Comparison of ENCODE assay signal across 8 cellular contexts in the genomic region with DNA sequence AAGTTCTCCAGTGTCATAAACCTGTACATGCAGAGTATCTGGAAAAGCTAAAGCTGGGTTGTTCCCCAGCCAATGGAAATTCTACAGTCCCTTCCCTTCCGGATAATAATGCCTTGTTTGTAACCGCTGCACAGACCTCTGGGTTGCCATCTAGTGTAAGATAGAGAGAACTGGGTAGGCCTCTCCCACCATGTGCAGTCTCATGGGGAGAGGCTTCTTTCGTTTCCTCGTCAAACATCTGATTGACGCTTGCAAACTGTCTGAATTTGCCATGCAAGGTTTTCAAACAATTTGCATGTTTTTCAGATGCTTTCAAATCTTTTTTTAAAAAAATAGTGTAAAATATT. TPM values are rescaled to one million over a fixed set of nuclear protein-coding genes. Genes with fewer than 3 reads are reported as not detected.
A peak's percentile ranks its signal among the peaks of the same experiment; 100 is the strongest.
DNase-seq lines count a peak whose midpoint lies in the region; ATAC-seq, FAIRE-seq and TF ChIP-seq lines count a peak whose summit lies in the region.
"Not testable (repeated sequence)": the region's sequence is repeated elsewhere in the genome, so short reads cannot be mapped to it uniquely, and the experiment has no call there.

No MANE protein-coding gene starts in this region.

- not testable (repeated sequence) for H3K27me3 ChIP-seq in PC-3 (ENCODE audit: low read length); K562 (ENCODE audit: control insufficient read depth in 2 of 2, insufficient read depth in 2 of 2, low read length in 2 of 2); lower lobe of right lung (ENCODE audit: low read depth)

- not testable (repeated sequence) for H4K20me1 ChIP-seq in PC-3 (ENCODE audit: low read length); K562 (replicated peaks; ENCODE audit: control insufficient read depth, insufficient read depth, low read length)

- TF ChIP-seq EP300 in K562 (IDR thresholded peaks at IDR 0.05; ENCODE audit: low read length): not testable (repeated sequence)

- H3K79me2 ChIP-seq in PC-3 (ENCODE audit: low read length); K562 (ENCODE audit: control insufficient read depth, insufficient read depth, low read length): not testable (repeated sequence)

- not testable (repeated sequence) for TF ChIP-seq POLR2A in K562 (conservative IDR thresholded peaks at IDR 0.05)

- TF ChIP-seq CTCF in PC-3 (conservative IDR thresholded peaks at IDR 0.05; ENCODE audit: low read depth, low read length); K562 (IDR thresholded peaks at IDR 0.05 in 2 of 3, conservative IDR thresholded peaks at IDR 0.05 in 1 of 3; ENCODE audit: insufficient read depth in 2 of 3, low read depth in 1 of 3, low read length in 3 of 3); lower lobe of right lung (IDR thresholded peaks at IDR 0.05): not testable (repeated sequence)

- DNase-seq in PC-3; K562 (ENCODE audit: extremely low read depth in 1 of 4, low spot score in 3 of 4); lower lobe of right lung: not testable (repeated sequence)

- H3K36me3 ChIP-seq in PC-3 (ENCODE audit: low read depth, low read length); K562 (ENCODE audit: control insufficient read depth, insufficient read depth, low read length); lower lobe of right lung: not testable (repeated sequence)

- CTCF ChIA-PET in PC-3 (lab: Charles Lee); K562 (lab: Yijun Ruan, JAX; ENCODE audit: low intra/inter-chr PET ratio): not testable (repeated sequence)

- in situ Hi-C loops in K562 (cut with MboI): not testable (repeated sequence)

- intact Hi-C loops in PC-3 (cut with micrococcal nuclease); K562 (cut with micrococcal nuclease); lower lobe of right lung (cut with DNase I): not testable (repeated sequence)

- TF ChIP-seq RAD21 in K562 (CRISPR knock-in tag; conservative IDR thresholded peaks at IDR 0.05 in 1 of 2, IDR thresholded peaks at IDR 0.05 in 1 of 2): not testable (repeated sequence)

- H3K9me2 ChIP-seq in PC-3 (replicated peaks; ENCODE audit: low read length): not testable (repeated sequence)

- not testable (repeated sequence) for H3K27ac ChIP-seq in PC-3 (ENCODE audit: low read length); K562 (ENCODE audit: extremely low read depth, low read depth, low read length); lower lobe of right lung

- TSS peak; percentile 67 for BruUV-seq in PC-3 (replicated peaks; lab: Mats Ljungman, UMichigan)
- BruUV-seq in K562 (replicated peaks; lab: Mats Ljungman, UMichigan): not testable (repeated sequence)

- not testable (repeated sequence) for H3K9ac ChIP-seq in PC-3 (ENCODE audit: low read length); K562 (ENCODE audit: insufficient read depth in 1 of 2, low read depth in 2 of 2, low read length in 2 of 2)

- peak; percentile 83 for FAIRE-seq in A204.1 (lab: Jason Lieb, UNC)
- peak; percentile 88 for FAIRE-seq in K562 (lab: Jason Lieb, UNC)

- POLR2A ChIA-PET in PC-3 (lab: Charles Lee; ENCODE audit: unreplicated experiment); K562 (lab: Yijun Ruan, JAX): not testable (repeated sequence)

- not testable (repeated sequence) for H2AFZ ChIP-seq in PC-3 (ENCODE audit: low read length); K562 (ENCODE audit: low read depth, low read length)

- no CpG with 5 or more reads among the region's 5 CpGs for WGBS in K562 (ENCODE audit: insufficient coverage, low coverage, missing lambda C conversion rate)

- not testable (repeated sequence) for H3K4me3 ChIP-seq in PC-3 (ENCODE audit: low read length); K562; lower lobe of right lung

- not testable (repeated sequence) for H3F3A ChIP-seq in PC-3 (ENCODE audit: low read length, unreplicated experiment)

- H3K4me2 ChIP-seq in PC-3 (ENCODE audit: low read length); K562 (ENCODE audit: insufficient read depth, low read length): not testable (repeated sequence)

- ATAC-seq in GM18861 (IDR thresholded peaks at IDR 0.05; ENCODE audit: unreplicated experiment): peak; percentile 81
- peak; percentile 85 for ATAC-seq in GM21360 (IDR thresholded peaks at IDR 0.05; ENCODE audit: unreplicated experiment)
- peak; percentile 81 for ATAC-seq in HG02623 (IDR thresholded peaks at IDR 0.05; ENCODE audit: unreplicated experiment)
- ATAC-seq in HG03108 (IDR thresholded peaks at IDR 0.05; ENCODE audit: unreplicated experiment): peak; percentile 84
- peak; percentile 93 for ATAC-seq in PC-3
- peak; percentile 94 for ATAC-seq in K562
- peak; percentile 97 to 98 for ATAC-seq in lower lobe of right lung

- not testable (repeated sequence) for H3K4me1 ChIP-seq in PC-3 (ENCODE audit: insufficient read depth, low read length); K562 (replicated peaks in 1 of 2; ENCODE audit: control insufficient read depth in 2 of 2, insufficient read depth in 2 of 2, low read length in 2 of 2); lower lobe of right lung

- not testable (repeated sequence) for H3K9me3 ChIP-seq in PC-3 (ENCODE audit: low read length); K562 (replicated peaks; ENCODE audit: control insufficient read depth, insufficient read depth, low read depth, low read length); lower lobe of right lung

- not testable (repeated sequence) for H3K9me1 ChIP-seq in K562 (ENCODE audit: control insufficient read depth, insufficient read depth, low read length)

RNA-seq across cellular contexts. Expression of a gene that starts 0.7 kb away (rescaled TPM):
- 18.0 and 29.9 TPM in 2 replicates for total RNA-seq in PC-3 (2014; rRNA removed)
- 14.6 and 15.3 TPM in 2 replicates for total RNA-seq in K562 (2011; cell fraction: chromatin; rRNA removed; ENCODE audit: low replicate concordance)
- 6.7 and 9.2 TPM in 2 replicates for total RNA-seq in K562 (2011; cell fraction: nucleolus; rRNA removed)
- 7.5 and 12.6 TPM in 2 replicates for total RNA-seq in K562 (2011; cell fraction: nucleoplasm; rRNA removed)
- total RNA-seq in K562 (2014; rRNA removed): 28.6 and 48.4 TPM in 2 replicates
- total RNA-seq in K562 (2014; rRNA removed; fragmentation: Illumina TruSeq; extraction: Trizol): 1.2 and 1.6 TPM in 2 replicates
- 2.6 and 3.9 TPM in 2 replicates for total RNA-seq in K562 (2015; rRNA removed; fragmentation: Illumina TruSeq; extraction: Trizol)
- 2.8 TPM in 1 of 2 replicates, not detected in the other for total RNA-seq in K562 (2021)
- polyA plus RNA-seq in K562 (2011; rRNA removed): 39.8 and 58.0 TPM in 2 replicates
- polyA plus RNA-seq in K562 (2011; cell fraction: cytosol; rRNA removed): 13.5 and 44.3 TPM in 2 replicates
- polyA plus RNA-seq in K562 (2011; cell fraction: nucleus; rRNA removed): 16.2 and 29.8 TPM in 2 replicates
- 2.3 and 11.8 TPM in 2 replicates for polyA plus RNA-seq in K562 (2012)
- 19.7 and 25.7 TPM in 2 replicates for polyA plus RNA-seq in K562 (2014; fragmentation: Illumina TruSeq; extraction: Trizol)
- polyA plus RNA-seq in K562 (2014; fragmentation: Nextera tagmentation; extraction: Ambion mirVana): under 1 TPM in 1 of 2 experiments, not detected in 1; 0.06 TPM
- 28.0 and 29.5 TPM in 2 replicates for polyA plus RNA-seq in K562 (2014; rRNA removed)
- 11.8 and 11.9 TPM in 2 replicates for polyA minus RNA-seq in K562 (2011; rRNA and poly(A)+ RNA removed)
- 7.3 and 14.6 TPM in 2 replicates for polyA minus RNA-seq in K562 (2011; cell fraction: cytosol; rRNA and poly(A)+ RNA removed)
- polyA minus RNA-seq in K562 (2011; cell fraction: nucleus; rRNA and poly(A)+ RNA removed): 1.3 and 2.9 TPM in 2 replicates
- total RNA-seq in lower lobe of right lung: not detected
